1 cellular context compared by ENCODE assay signal in the genomic region with DNA sequence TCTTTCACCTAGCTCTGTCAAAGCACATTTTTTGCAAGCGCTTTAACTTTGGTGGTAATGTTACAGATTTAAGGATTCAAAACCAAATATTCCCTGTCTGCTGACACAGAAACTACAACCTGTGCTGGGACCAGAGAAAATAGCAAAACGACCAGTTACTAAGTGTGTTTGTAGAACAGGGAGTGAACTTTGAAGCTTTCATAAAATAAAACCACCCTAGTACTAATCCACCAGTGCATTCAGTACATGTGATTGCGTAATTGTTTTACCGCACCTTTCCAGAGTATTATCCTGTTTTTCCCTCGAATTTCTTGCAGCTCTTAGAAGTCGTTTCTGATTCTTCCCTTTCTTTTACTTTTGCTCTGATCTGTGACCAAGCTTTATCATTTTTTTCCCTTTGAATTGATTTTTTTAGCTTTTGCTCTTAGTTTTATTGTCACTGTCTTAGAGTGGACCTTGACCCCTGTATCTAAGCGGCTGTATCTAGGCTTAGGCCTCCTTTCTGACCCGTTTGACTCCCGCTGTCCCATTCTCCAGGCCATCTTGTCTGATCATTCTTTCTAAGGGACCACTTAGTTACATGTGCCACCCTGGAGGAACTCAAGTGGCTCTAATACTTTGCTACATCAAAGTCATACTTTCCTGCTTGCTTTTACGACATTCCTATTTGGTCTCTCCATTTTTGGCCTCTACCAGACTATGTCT.
TF ChIP-seq lines count a peak whose summit lies in the region.

No MANE protein-coding gene starts in this region.

TF ChIP-seq in liver, 16 proteins besides CTCF, POLR2A, EP300 and RAD21 (continued from another document):
- peak; percentile 89 for TF ChIP-seq HNF4G (IDR thresholded peaks at IDR 0.05)
- TF ChIP-seq EGR1 (IDR thresholded peaks at IDR 0.05; ENCODE audit: low read depth in 2 of 2) = peak in 1 of 2 donors; percentile 42
- no peak for TF ChIP-seq GABPA (IDR thresholded peaks at IDR 0.05 in 1 of 2, conservative IDR thresholded peaks at IDR 0.05 in 1 of 2)
TF ChIP-seq in liver: peak in this region for 12.
